ENCODE assay signal across 10 cellular contexts in genomic region chr20:53706008-53706481, GRCh38.
DNase-seq lines count a peak whose midpoint lies in the region; ATAC-seq and TF ChIP-seq lines count a peak whose summit lies in the region.
"Had no signal": no experiment of that assay in that cellular context is flagged by ENCODE, and none has a peak within 500 bp of the region (broad histone marks: within the 10 kb centered on the region; RNA-seq: fewer than 3 reads in every experiment).

No MANE protein-coding gene starts in this region.

- H3K9me3 ChIP-seq in thymus (ENCODE audit: control insufficient read depth) (no peaks in the 10 kb centered on the region), gastrocnemius medialis (no peaks in the 10 kb centered on the region)
- H3K9me3 ChIP-seq: HAP-1 had no signal

- H3K36me3 ChIP-seq in thymus (ENCODE audit: control insufficient read depth, insufficient read depth): no peaks in the 10 kb centered on the region
- no peaks in the 10 kb centered on the region for H3K36me3 ChIP-seq in gastrocnemius medialis
- H3K36me3 ChIP-seq: HAP-1 had no signal

- intact Hi-C loops in activated naive CD4-positive, alpha-beta T cell treated with anti-CD3 and anti-CD28 coated beads for 36 hours (cut with micrococcal nuclease): loop anchor here (1.0 to 5.0 kb wide), 5 partner anchors 17 to 193 kb away; no protein-coding TSS in a partner anchor
- intact Hi-C loops in activated CD4-positive, alpha-beta memory T cell treated with anti-CD3 and anti-CD28 coated beads for 36 hours (cut with micrococcal nuclease): loop anchor here (2.0 kb wide), 2 partner anchors 45 kb away; no protein-coding TSS in a partner anchor
- intact Hi-C loops in gastrocnemius medialis (cut with DNase I; ENCODE audit: low total_unique reads): no loop called here

- TF ChIP-seq POLR2A in gastrocnemius medialis (IDR thresholded peaks at IDR 0.05): no peak

- H3K4me3 Mint-ChIP-seq in activated naive CD4-positive, alpha-beta T cell treated with anti-CD3 and anti-CD28 coated beads for 36 hours: no peak overlapping the region
- no peak overlapping the region for H3K4me3 Mint-ChIP-seq in activated CD4-positive, alpha-beta memory T cell treated with anti-CD3 and anti-CD28 coated beads for 36 hours

- no peaks in the 10 kb centered on the region for H3K27me3 Mint-ChIP-seq in activated naive CD4-positive, alpha-beta T cell treated with anti-CD3 and anti-CD28 coated beads for 36 hours (ENCODE audit: low read depth)
- no peaks in the 10 kb centered on the region for H3K27me3 Mint-ChIP-seq in activated CD4-positive, alpha-beta memory T cell treated with anti-CD3 and anti-CD28 coated beads for 36 hours

- peak overlapping the region; percentile 90 for H3K27ac Mint-ChIP-seq in activated naive CD4-positive, alpha-beta T cell treated with anti-CD3 and anti-CD28 coated beads for 36 hours
- peak overlapping the region; percentile 94 for H3K27ac Mint-ChIP-seq in activated CD4-positive, alpha-beta memory T cell treated with anti-CD3 and anti-CD28 coated beads for 36 hours

- ATAC-seq in GM18907 (IDR thresholded peaks at IDR 0.05; ENCODE audit: unreplicated experiment): no peak
- no peak for ATAC-seq in gastrocnemius medialis

- no peaks in the 10 kb centered on the region for H3K27me3 ChIP-seq in thymus (ENCODE audit: control insufficient read depth, insufficient read depth)
- H3K27me3 ChIP-seq in gastrocnemius medialis: no peaks in the 10 kb centered on the region

- H3K4me3 ChIP-seq in thymus (ENCODE audit: low read length) (no peak overlapping the region), gastrocnemius medialis (no peak overlapping the region)
- H3K4me3 ChIP-seq: HAP-1 had no signal

- DNase-seq in activated naive CD4-positive, alpha-beta T cell treated with anti-CD3 and anti-CD28 coated beads for 36 hours: no peak
- DNase-seq in activated naive CD4-positive, alpha-beta T cell treated with anti-CD3 and anti-CD28 coated beads, Interleukin-2, amount 50 U/mL, for 16 hours: no peak
- no peak for DNase-seq in activated CD4-positive, alpha-beta memory T cell treated with anti-CD3 and anti-CD28 coated beads for 36 hours
- peak; percentile 61 for DNase-seq in glomerular visceral epithelial cell (ENCODE audit: extremely low spot score)
- no peak for DNase-seq in NCI-H82 treated with DMSO at 0.1 percent for 48 hours (lab: John Stamatoyannopoulos, UW; ENCODE audit: unreplicated experiment)
- no peak for DNase-seq in gastrocnemius medialis
- DNase-seq: NCI-H2029 treated with DMSO at 0.1 percent for 48 hours had no signal

- no peak for TF ChIP-seq CTCF in gastrocnemius medialis (IDR thresholded peaks at IDR 0.05 in 4 of 5, conservative IDR thresholded peaks at IDR 0.05 in 1 of 5)

- H3K27ac ChIP-seq in thymus (ENCODE audit: low read depth) (peak overlapping the region; percentile 91), gastrocnemius medialis (no peak overlapping the region)

- in situ Hi-C loops in gastrocnemius medialis (cut with MboI; ENCODE audit: low sequenced_read_pairs in 4 of 4): no loop called here

- H3K4me1 ChIP-seq in thymus (ENCODE audit: control insufficient read depth, insufficient read depth, low read length) (peaks cover 27% of the 10 kb centered on the region), gastrocnemius medialis (peaks cover 0 to 7% of the 10 kb centered on the region in 2 donors)

- WGBS in thymus: 88% methylated on average over 2 of the region's 2 CpGs

- POLR2A ChIA-PET in activated CD4-positive, alpha-beta memory T cell treated with anti-CD3 and anti-CD28 coated beads for 36 hours (lab: Charles Lee): interaction anchor here (1.0 kb wide), 1 partner anchor 20 kb away, joined by 3 read pairs; no protein-coding TSS in a partner anchor

- no peaks in the 10 kb centered on the region for H3K36me3 Mint-ChIP-seq in activated naive CD4-positive, alpha-beta T cell treated with anti-CD3 and anti-CD28 coated beads for 36 hours (ENCODE audit: low read depth)
- H3K36me3 Mint-ChIP-seq in activated CD4-positive, alpha-beta memory T cell treated with anti-CD3 and anti-CD28 coated beads for 36 hours: no peaks in the 10 kb centered on the region

- H3K4me1 Mint-ChIP-seq in activated naive CD4-positive, alpha-beta T cell treated with anti-CD3 and anti-CD28 coated beads for 36 hours (ENCODE audit: low read depth): peaks cover 47% of the 10 kb centered on the region
- H3K4me1 Mint-ChIP-seq in activated CD4-positive, alpha-beta memory T cell treated with anti-CD3 and anti-CD28 coated beads for 36 hours (ENCODE audit: low read depth): peaks cover 44% of the 10 kb centered on the region

- CTCF ChIA-PET in activated naive CD4-positive, alpha-beta T cell treated with anti-CD3 and anti-CD28 coated beads for 36 hours (lab: Charles Lee): interaction anchor here (1.0 to 1.2 kb wide), 2 partner anchors 15 to 169 kb away, joined by 3 to 5 read pairs; no protein-coding TSS in a partner anchor
- CTCF ChIA-PET in activated CD4-positive, alpha-beta memory T cell treated with anti-CD3 and anti-CD28 coated beads for 36 hours (lab: Charles Lee): interaction anchor here (1.1 kb wide), 2 partner anchors 19 to 210 kb away, joined by 3 to 4 read pairs; no protein-coding TSS in a partner anchor

- H3K9me3 Mint-ChIP-seq in activated naive CD4-positive, alpha-beta T cell treated with anti-CD3 and anti-CD28 coated beads for 36 hours: no peaks in the 10 kb centered on the region
- H3K9me3 Mint-ChIP-seq in activated CD4-positive, alpha-beta memory T cell treated with anti-CD3 and anti-CD28 coated beads for 36 hours: no peaks in the 10 kb centered on the region
